8 cellular contexts compared by ENCODE assay signal in the genomic region with DNA sequence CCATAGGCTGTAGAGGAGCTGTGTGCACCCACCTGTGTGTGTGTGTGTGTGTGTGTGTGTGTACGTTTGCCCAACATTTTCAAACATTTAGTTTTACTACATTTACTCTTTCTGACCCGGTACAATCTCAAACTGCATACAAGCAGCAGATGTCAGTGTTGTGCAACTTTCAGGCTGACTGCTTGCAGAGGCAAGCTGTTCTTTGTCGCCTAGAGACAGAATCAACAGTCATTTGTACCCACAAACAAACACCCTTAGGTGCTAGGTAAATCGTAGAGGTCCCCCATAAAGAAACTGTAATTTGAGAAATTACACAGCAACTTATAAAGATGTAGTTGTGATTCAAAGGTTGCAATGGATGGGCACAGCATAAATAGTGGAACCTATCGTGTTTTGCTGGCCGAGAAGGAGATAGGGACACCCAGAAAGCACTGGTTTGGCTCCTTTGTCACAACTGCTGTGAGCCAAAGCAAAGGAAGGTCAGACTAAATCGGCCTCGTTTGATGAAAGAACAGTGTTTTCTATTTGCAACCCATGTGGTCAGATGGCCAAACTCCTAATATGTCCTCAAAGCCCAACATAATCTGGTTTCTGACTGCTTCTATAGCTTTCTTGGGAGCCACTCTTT.
DNase-seq lines count a peak whose midpoint lies in the region; ATAC-seq and TF ChIP-seq lines count a peak whose summit lies in the region.

No MANE protein-coding gene starts in this region.

- DNase-seq in COLO668 (lab: John Stamatoyannopoulos, UW; ENCODE audit: unreplicated experiment) (peak; percentile 67), NCI-H1105 treated with DMSO at 0.1 percent for 48 hours (lab: John Stamatoyannopoulos, UW) (peak; percentile 84), astrocyte of the cerebellum (ENCODE audit: low read depth) (no peak), left colon (peak; percentile 17 to 25), AML-193 (lab: John Stamatoyannopoulos, UW) (no peak)
- no peak for DNase-seq in activated CD4-positive, alpha-beta T cell treated with anti-CD3 and anti-CD28 coated beads for 1 hour
- no peak for DNase-seq in effector CD4-positive, alpha-beta T cell

- in situ Hi-C loops in astrocyte of the cerebellum (cut with HindIII; ENCODE audit: low sequenced_read_pairs) = no loop called here

- peak; percentile 1 for TF ChIP-seq CTCF in astrocyte of the cerebellum (IDR thresholded peaks at IDR 0.05; ENCODE audit: low read depth, low read length, missing control alignments)

- intact Hi-C loops in left colon (cut with DNase I, micrococcal nuclease) = no loop called here

- H3K4me3 ChIP-seq in astrocyte of the cerebellum (ENCODE audit: low read depth, low read length) = no peak overlapping the region

- ATAC-seq in left colon (peak; percentile 84), HG03469 (IDR thresholded peaks at IDR 0.05; ENCODE audit: unreplicated experiment) (no peak)

Comparison
In these comparisons a context has a peak if more than half of its experiments do, and no peak if none do; other contexts are left out.
1. DNase-seq: peak in COLO668 (single experiment), NCI-H1105 treated with DMSO at 0.1 percent for 48 hours (single experiment) and left colon (2 of 2); none in astrocyte of the cerebellum (single experiment), AML-193 (0 of 2), activated CD4-positive, alpha-beta T cell treated with anti-CD3 and anti-CD28 coated beads for 1 hour (single experiment) and effector CD4-positive, alpha-beta T cell (single experiment).